Comparison of ENCODE assay signal across 8 cellular contexts in the genomic region with DNA sequence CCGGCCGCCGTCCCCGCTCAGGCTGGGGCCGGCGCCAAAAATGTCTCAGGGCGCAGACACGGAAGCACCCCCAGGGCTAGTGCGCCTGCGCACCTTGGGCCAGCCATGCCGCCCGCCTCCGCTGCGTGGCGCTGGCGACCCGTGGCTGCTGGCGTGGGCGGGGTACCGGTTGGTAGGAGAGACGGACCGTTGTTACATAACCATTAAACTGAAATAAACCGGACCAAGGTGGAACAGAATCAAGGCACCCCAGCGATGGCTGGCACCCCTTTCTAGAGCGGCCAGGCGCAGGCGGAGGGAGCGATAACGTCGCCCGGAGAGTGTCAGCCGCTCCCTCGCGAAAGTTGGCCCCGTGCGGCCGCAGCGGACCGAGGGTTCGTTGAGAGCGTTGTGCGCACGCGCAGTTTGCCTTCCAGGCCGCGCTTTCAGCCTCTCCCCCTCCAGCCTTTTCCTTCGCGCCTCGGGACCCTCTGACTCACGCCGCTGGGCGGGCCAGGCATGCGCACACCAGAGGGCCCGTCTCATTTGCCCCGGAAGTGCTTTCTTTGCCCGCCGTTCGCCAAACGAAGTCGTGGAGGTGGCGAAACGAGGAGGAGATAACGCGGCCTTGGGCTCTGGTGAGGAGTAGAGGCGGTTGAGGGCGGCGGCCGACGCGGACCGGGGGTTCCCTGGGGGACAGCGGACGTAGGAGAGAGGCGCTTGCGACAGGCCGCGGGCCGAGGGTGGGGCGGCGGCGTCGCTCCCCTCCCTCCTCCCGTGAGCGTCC. TPM values are rescaled to one million over a fixed set of nuclear protein-coding genes. Genes with fewer than 3 reads are reported as not detected.
DNase-seq lines count a peak whose midpoint lies in the region; ATAC-seq and TF ChIP-seq lines count a peak whose summit lies in the region.

A gene with protein sequence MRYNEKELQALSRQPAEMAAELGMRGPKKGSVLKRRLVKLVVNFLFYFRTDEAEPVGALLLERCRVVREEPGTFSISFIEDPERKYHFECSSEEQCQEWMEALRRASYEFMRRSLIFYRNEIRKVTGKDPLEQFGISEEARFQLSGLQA (minus strand): TSS at position 45 of the 766 bp plus-strand sequence. CDS start 81 bp downstream, outside the sequence.
A gene with protein sequence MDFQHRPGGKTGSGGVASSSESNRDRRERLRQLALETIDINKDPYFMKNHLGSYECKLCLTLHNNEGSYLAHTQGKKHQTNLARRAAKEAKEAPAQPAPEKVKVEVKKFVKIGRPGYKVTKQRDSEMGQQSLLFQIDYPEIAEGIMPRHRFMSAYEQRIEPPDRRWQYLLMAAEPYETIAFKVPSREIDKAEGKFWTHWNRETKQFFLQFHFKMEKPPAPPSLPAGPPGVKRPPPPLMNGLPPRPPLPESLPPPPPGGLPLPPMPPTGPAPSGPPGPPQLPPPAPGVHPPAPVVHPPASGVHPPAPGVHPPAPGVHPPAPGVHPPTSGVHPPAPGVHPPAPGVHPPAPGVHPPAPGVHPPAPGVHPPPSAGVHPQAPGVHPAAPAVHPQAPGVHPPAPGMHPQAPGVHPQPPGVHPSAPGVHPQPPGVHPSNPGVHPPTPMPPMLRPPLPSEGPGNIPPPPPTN (plus strand): TSS at position 540 of the 766 bp plus-strand sequence. CDS start 6,595 bp downstream, outside the sequence.

- H2AFZ ChIP-seq in fibroblast of lung (ENCODE audit: low read length) = peak within 1 kb of the TSS; percentile 86

- H3K9ac ChIP-seq in fibroblast of lung (ENCODE audit: insufficient read depth, low read length) = peak within 1 kb of the TSS; percentile 88

- H3K36me3 ChIP-seq in fibroblast of lung (ENCODE audit: control insufficient read depth, insufficient read depth, low read length) = peaks cover 18% of the 10 kb centered on the region
- H3K36me3 ChIP-seq in naive thymus-derived CD4-positive, alpha-beta T cell (ENCODE audit: control insufficient read depth in 2 of 3, insufficient read depth in 3 of 3, low read length in 3 of 3) = peaks cover 0 to 24% (median 0%) of the 10 kb centered on the region in 3 experiments

- peaks cover 44% of the 10 kb centered on the region for H3K4me1 Mint-ChIP-seq in activated T-helper 17 cell treated with anti-CD3 and anti-CD28 coated beads, Interleukin-2, amount 50 U/mL, for 72 hours
- peaks cover 41 to 69% (median 57%) of the 10 kb centered on the region in 7 donors for H3K4me1 Mint-ChIP-seq in naive thymus-derived CD4-positive, alpha-beta T cell
- H3K4me1 Mint-ChIP-seq in stimulated activated naive B cell treated with anti-CD40 and anti-IgM and Interleukin-4, amounts not matched to agents 10 μg/mL and 1 μg/mL and 100 μg/mL, for 72 hours = peaks cover 56 to 87% of the 10 kb centered on the region in 2 donors

- no peaks in the 10 kb centered on the region for H3K27me3 ChIP-seq in fibroblast of lung (ENCODE audit: control insufficient read depth, insufficient read depth, low read length)
- H3K27me3 ChIP-seq in naive thymus-derived CD4-positive, alpha-beta T cell (ENCODE audit: control insufficient read depth in 2 of 2, insufficient read depth in 2 of 2, low read length in 2 of 2) = no peaks in the 10 kb centered on the region

- peaks cover 73% of the 10 kb centered on the region for H3K36me3 Mint-ChIP-seq in activated T-helper 17 cell treated with anti-CD3 and anti-CD28 coated beads, Interleukin-2, amount 50 U/mL, for 72 hours (ENCODE audit: low read depth)
- H3K36me3 Mint-ChIP-seq in naive thymus-derived CD4-positive, alpha-beta T cell = peaks cover 3 to 23% (median 14%) of the 10 kb centered on the region in 5 donors
- H3K36me3 Mint-ChIP-seq in stimulated activated naive B cell treated with anti-CD40 and anti-IgM and Interleukin-4, amounts not matched to agents 10 μg/mL and 1 μg/mL and 100 μg/mL, for 72 hours = peaks cover 59 to 61% of the 10 kb centered on the region in 2 donors

- peaks cover 83% of the 10 kb centered on the region for H3K79me2 ChIP-seq in fibroblast of lung (ENCODE audit: control insufficient read depth, insufficient read depth, low read length)

- peak within 1 kb of the TSS; percentile 95 for H3K27ac ChIP-seq in RWPE1
- peak within 1 kb of the TSS; percentile 84 for H3K27ac ChIP-seq in fibroblast of lung (ENCODE audit: insufficient read depth, low read length)
- H3K27ac ChIP-seq in naive thymus-derived CD4-positive, alpha-beta T cell (ENCODE audit: low read depth, low read length) = peak within 1 kb of the TSS; percentile 93

- CTCF ChIA-PET in RWPE1 (lab: Yijun Ruan, JAX) = interaction anchor here (0.6 to 1.8 kb wide), 7 partner anchors 10 to 159 kb away, joined by 3 to 8 read pairs (median 3); no protein-coding TSS in a partner anchor
- CTCF ChIA-PET in naive thymus-derived CD4-positive, alpha-beta T cell (lab: Charles Lee) = interaction anchor here (0.6 to 1.5 kb wide), 9 partner anchors 16 to 92 kb away, joined by 3 to 7 read pairs (median 3); a partner anchor contains a TSS

- H3K4me3 ChIP-seq in LNCaP clone FGC (ENCODE audit: low read depth, low read length) = peak within 1 kb of the TSS; percentile 90
- H3K4me3 ChIP-seq in fibroblast of lung (replicated peaks in 1 of 4; ENCODE audit: control extremely low read depth in 1 of 4, insufficient read depth in 1 of 4, low read depth in 3 of 4, low read length in 4 of 4) = peak within 1 kb of the TSS; percentile 76 to 92 (median 86)
- peak within 1 kb of the TSS; percentile 75 for H3K4me3 ChIP-seq in naive thymus-derived CD4-positive, alpha-beta T cell (ENCODE audit: low read length)

- H4K20me1 ChIP-seq in fibroblast of lung (ENCODE audit: control insufficient read depth, extremely low read depth, insufficient read depth, low read length) = peaks cover 4% of the 10 kb centered on the region

- H3K4me1 ChIP-seq in fibroblast of lung (ENCODE audit: control insufficient read depth, extremely low read depth, insufficient read depth, low read length) = peaks cover 11% of the 10 kb centered on the region
- H3K4me1 ChIP-seq in naive thymus-derived CD4-positive, alpha-beta T cell (ENCODE audit: control insufficient read depth in 2 of 2, insufficient read depth in 2 of 2, low read length in 2 of 2) = peaks cover 41 to 50% of the 10 kb centered on the region in 2 donors

- POLR2A ChIA-PET in RWPE1 (lab: Yijun Ruan, JAX; ENCODE audit: low non-redundant PET) = no interaction called here
- POLR2A ChIA-PET in naive thymus-derived CD4-positive, alpha-beta T cell (lab: Charles Lee) = interaction anchor here (0.6 to 9.7 kb wide), 15 partner anchors 17 to 411 kb away, joined by 3 to 163 read pairs (median 4); a partner anchor contains a TSS

- peak within 1 kb of the TSS; percentile 95 for H3K4me3 Mint-ChIP-seq in activated T-helper 17 cell treated with anti-CD3 and anti-CD28 coated beads, Interleukin-2, amount 50 U/mL, for 72 hours
- H3K4me3 Mint-ChIP-seq in naive thymus-derived CD4-positive, alpha-beta T cell = peak within 1 kb of the TSS; percentile 96 to 100 (median 98)
- peak within 1 kb of the TSS; percentile 93 to 98 for H3K4me3 Mint-ChIP-seq in stimulated activated naive B cell treated with anti-CD40 and anti-IgM and Interleukin-4, amounts not matched to agents 10 μg/mL and 1 μg/mL and 100 μg/mL, for 72 hours

- H3K27me3 Mint-ChIP-seq in activated T-helper 17 cell treated with anti-CD3 and anti-CD28 coated beads, Interleukin-2, amount 50 U/mL, for 72 hours = no peaks in the 10 kb centered on the region
- peaks cover 0 to 5% (median 0%) of the 10 kb centered on the region in 5 donors for H3K27me3 Mint-ChIP-seq in naive thymus-derived CD4-positive, alpha-beta T cell
- no peaks in the 10 kb centered on the region for H3K27me3 Mint-ChIP-seq in stimulated activated naive B cell treated with anti-CD40 and anti-IgM and Interleukin-4, amounts not matched to agents 10 μg/mL and 1 μg/mL and 100 μg/mL, for 72 hours

- no peaks in the 10 kb centered on the region for H3K9me3 ChIP-seq in fibroblast of lung (ENCODE audit: control insufficient read depth, insufficient read depth, low read depth, low read length)
- no peaks in the 10 kb centered on the region for H3K9me3 ChIP-seq in naive thymus-derived CD4-positive, alpha-beta T cell (ENCODE audit: control insufficient read depth in 2 of 3, low read length in 3 of 3)

- peak within 1 kb of the TSS; percentile 77 for H3K4me2 ChIP-seq in fibroblast of lung (ENCODE audit: extremely low read depth, insufficient read depth, low read length)

- peak; percentile 86 for ATAC-seq in activated T-helper 17 cell treated with anti-CD3 and anti-CD28 coated beads, Interleukin-2, amount 50 U/mL, for 72 hours (replicated peaks)
- ATAC-seq in naive thymus-derived CD4-positive, alpha-beta T cell = peak; percentile 90
- peak; percentile 83 to 86 for ATAC-seq in stimulated activated naive B cell treated with anti-CD40 and anti-IgM and Interleukin-4, amounts not matched to agents 10 μg/mL and 1 μg/mL and 100 μg/mL, for 72 hours (replicated peaks)

- peak; percentile 100 for TF ChIP-seq CTCF in LNCaP clone FGC (IDR thresholded peaks at IDR 0.05; ENCODE audit: control insufficient read depth, extremely low read depth, insufficient read depth)
- TF ChIP-seq CTCF in RWPE1 (conservative IDR thresholded peaks at IDR 0.05; ENCODE audit: low read depth) = peak; percentile 99
- TF ChIP-seq CTCF in fibroblast of lung (conservative IDR thresholded peaks at IDR 0.05 in 1 of 2, IDR thresholded peaks at IDR 0.05 in 1 of 2; ENCODE audit: low read depth in 1 of 2, low read length in 2 of 2) = peak; percentile 86 to 97

- no peaks in the 10 kb centered on the region for H3K9me3 Mint-ChIP-seq in activated T-helper 17 cell treated with anti-CD3 and anti-CD28 coated beads, Interleukin-2, amount 50 U/mL, for 72 hours
- peaks cover 0 to 12% (median 0%) of the 10 kb centered on the region in 11 donors for H3K9me3 Mint-ChIP-seq in naive thymus-derived CD4-positive, alpha-beta T cell
- H3K9me3 Mint-ChIP-seq in stimulated activated naive B cell treated with anti-CD40 and anti-IgM and Interleukin-4, amounts not matched to agents 10 μg/mL and 1 μg/mL and 100 μg/mL, for 72 hours = no peaks in the 10 kb centered on the region

- intact Hi-C loops in naive thymus-derived CD4-positive, alpha-beta T cell (cut with micrococcal nuclease) = loop anchor here (1.0 to 5.0 kb wide), 19 partner anchors 16 to 546 kb away; a partner anchor contains a TSS

- DNase-seq in ELR (ENCODE audit: low read depth) = peak; percentile 98
- DNase-seq in GOT3 (lab: John Stamatoyannopoulos, UW) = peak; percentile 93
- DNase-seq in LNCaP clone FGC (ENCODE audit: low read depth) = peak; percentile 89
- DNase-seq in RWPE1 (ENCODE audit: low spot score) = peak; percentile 98
- DNase-seq in fibroblast of lung (ENCODE audit: low read depth in 2 of 2) = peak; percentile 95 to 98
- DNase-seq in naive thymus-derived CD4-positive, alpha-beta T cell = peak; percentile 96 to 100 (median 100)
- DNase-seq in stimulated activated naive B cell treated with anti-CD40 and anti-IgM and Interleukin-4, amounts not matched to agents 10 μg/mL and 1 μg/mL and 100 μg/mL, for 72 hours = peak; percentile 97

- H3K27ac Mint-ChIP-seq in activated T-helper 17 cell treated with anti-CD3 and anti-CD28 coated beads, Interleukin-2, amount 50 U/mL, for 72 hours = peak within 1 kb of the TSS; percentile 98
- H3K27ac Mint-ChIP-seq in naive thymus-derived CD4-positive, alpha-beta T cell = peak within 1 kb of the TSS; percentile 96 to 99 (median 98)
- H3K27ac Mint-ChIP-seq in stimulated activated naive B cell treated with anti-CD40 and anti-IgM and Interleukin-4, amounts not matched to agents 10 μg/mL and 1 μg/mL and 100 μg/mL, for 72 hours = peak within 1 kb of the TSS; percentile 99

RNA-seq across cellular contexts. Expression of the first gene that starts in this region (rescaled TPM):
- total RNA-seq in activated T-helper 17 cell treated with anti-CD3 and anti-CD28 coated beads, Interleukin-2, amount 50 U/mL, for 72 hours = 10 to 100 TPM; 45.8 to 74.8 TPM
- total RNA-seq in fibroblast of lung = 46.0 and 61.3 TPM in 2 replicates
- polyA plus RNA-seq in fibroblast of lung = 34.9 and 41.3 TPM in 2 replicates
- polyA plus RNA-seq in fibroblast of lung (2012) = 45.7 and 63.1 TPM in 2 replicates
- polyA minus RNA-seq in fibroblast of lung (ENCODE audit: low replicate concordance) = 54.4 and 130 TPM in 2 replicates
- 10 to 100 TPM; 32.9 to 65.0 (median 50.2) TPM for total RNA-seq in naive thymus-derived CD4-positive, alpha-beta T cell
- polyA plus RNA-seq in naive thymus-derived CD4-positive, alpha-beta T cell = 100 to 1,000 TPM in 1 of 2 donors, 10 to 100 TPM in 1; 79.5 to 123 TPM

RNA-seq across cellular contexts. Expression of the second gene that starts in this region (rescaled TPM):
- 100 to 1,000 TPM in 1 of 2 donors, 10 to 100 TPM in 1; 99.5 to 119 TPM for total RNA-seq in activated T-helper 17 cell treated with anti-CD3 and anti-CD28 coated beads, Interleukin-2, amount 50 U/mL, for 72 hours
- total RNA-seq in fibroblast of lung = 23.1 and 31.5 TPM in 2 replicates
- polyA plus RNA-seq in fibroblast of lung = 11.1 and 14.8 TPM in 2 replicates
- polyA plus RNA-seq in fibroblast of lung (2012) = 41.0 and 51.7 TPM in 2 replicates
- polyA minus RNA-seq in fibroblast of lung (ENCODE audit: low replicate concordance) = 10.5 and 12.8 TPM in 2 replicates
- 100 to 1,000 TPM; 131 to 150 (median 133) TPM for total RNA-seq in naive thymus-derived CD4-positive, alpha-beta T cell
- 10 to 100 TPM; 22.3 to 34.5 TPM for polyA plus RNA-seq in naive thymus-derived CD4-positive, alpha-beta T cell

Comparison
In these comparisons a context has a peak if more than half of its experiments do, and no peak if none do; other contexts are left out.
1. Peak in every context shown above with its lines: DNase-seq, ATAC-seq, H3K4me3 ChIP-seq and H3K27ac ChIP-seq.